Comparison of ENCODE assay signal across 1 cellular context in the genomic region with DNA sequence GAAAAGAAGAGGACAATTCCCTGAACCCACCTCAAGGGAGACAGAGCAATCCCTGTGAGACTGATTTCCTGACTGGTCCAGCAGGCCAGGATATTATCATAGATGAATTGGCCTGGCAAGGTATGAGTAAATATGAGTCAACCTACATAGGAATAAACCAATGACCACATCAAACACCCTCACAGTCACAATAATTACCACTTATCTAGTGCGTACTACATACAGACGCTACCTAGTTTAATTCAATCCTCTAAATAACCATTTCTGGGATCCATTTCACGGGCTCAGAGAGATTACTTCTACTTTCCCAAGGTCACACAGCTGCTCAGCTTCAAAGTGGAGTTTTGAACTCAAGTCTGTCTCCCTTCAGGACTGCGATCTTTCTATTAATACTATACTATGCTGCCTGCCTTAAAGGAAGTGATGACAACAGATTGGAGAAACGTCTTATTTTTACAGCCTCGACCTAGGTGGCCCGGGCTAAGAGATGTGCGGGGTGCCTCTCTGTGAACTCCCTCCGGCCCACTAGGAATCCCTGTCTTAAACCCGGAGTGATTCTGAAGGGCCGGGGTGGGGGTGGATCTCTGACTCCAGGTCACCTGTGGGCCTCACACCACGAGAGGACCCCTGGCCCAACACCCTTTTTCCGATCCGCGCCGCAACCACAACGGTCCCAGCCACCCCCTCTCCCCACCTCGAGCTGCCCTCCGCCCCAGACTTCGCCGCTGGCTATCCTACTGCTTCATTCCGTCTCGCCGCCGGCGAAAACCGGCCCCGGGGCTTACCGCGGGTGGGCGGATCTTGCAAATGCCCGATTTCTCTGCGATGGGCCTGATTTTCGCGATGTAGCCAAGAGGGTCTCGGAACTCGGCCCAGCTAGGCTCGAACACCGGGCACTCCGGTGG.
TF ChIP-seq lines count a peak whose summit lies in the region.

No MANE protein-coding gene starts in this region.

TF ChIP-seq in WTC11, 78 proteins besides CTCF, POLR2A, EP300 and RAD21 (continued from another document):
- TF ChIP-seq, protein P1, sequence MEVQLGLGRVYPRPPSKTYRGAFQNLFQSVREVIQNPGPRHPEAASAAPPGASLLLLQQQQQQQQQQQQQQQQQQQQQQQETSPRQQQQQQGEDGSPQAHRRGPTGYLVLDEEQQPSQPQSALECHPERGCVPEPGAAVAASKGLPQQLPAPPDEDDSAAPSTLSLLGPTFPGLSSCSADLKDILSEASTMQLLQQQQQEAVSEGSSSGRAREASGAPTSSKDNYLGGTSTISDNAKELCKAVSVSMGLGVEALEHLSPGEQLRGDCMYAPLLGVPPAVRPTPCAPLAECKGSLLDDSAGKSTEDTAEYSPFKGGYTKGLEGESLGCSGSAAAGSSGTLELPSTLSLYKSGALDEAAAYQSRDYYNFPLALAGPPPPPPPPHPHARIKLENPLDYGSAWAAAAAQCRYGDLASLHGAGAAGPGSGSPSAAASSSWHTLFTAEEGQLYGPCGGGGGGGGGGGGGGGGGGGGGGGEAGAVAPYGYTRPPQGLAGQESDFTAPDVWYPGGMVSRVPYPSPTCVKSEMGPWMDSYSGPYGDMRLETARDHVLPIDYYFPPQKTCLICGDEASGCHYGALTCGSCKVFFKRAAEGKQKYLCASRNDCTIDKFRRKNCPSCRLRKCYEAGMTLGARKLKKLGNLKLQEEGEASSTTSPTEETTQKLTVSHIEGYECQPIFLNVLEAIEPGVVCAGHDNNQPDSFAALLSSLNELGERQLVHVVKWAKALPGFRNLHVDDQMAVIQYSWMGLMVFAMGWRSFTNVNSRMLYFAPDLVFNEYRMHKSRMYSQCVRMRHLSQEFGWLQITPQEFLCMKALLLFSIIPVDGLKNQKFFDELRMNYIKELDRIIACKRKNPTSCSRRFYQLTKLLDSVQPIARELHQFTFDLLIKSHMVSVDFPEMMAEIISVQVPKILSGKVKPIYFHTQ (CRISPR knock-in tag; IDR thresholded peaks at IDR 0.05), result no peak
- TF ChIP-seq ZNF396 (CRISPR knock-in tag; IDR thresholded peaks at IDR 0.05; ENCODE audit: borderline replicate concordance) (no peak), ELF4 (CRISPR knock-in tag; IDR thresholded peaks at IDR 0.05; ENCODE audit: low read depth) (no peak), NFATC4 (CRISPR knock-in tag; IDR thresholded peaks at IDR 0.05) (no peak), JAZF1 (CRISPR knock-in tag; IDR thresholded peaks at IDR 0.05) (no peak), FOXJ3 (CRISPR knock-in tag; IDR thresholded peaks at IDR 0.05; ENCODE audit: borderline replicate concordance) (no peak), SMAD3 (CRISPR knock-in tag; IDR thresholded peaks at IDR 0.05; ENCODE audit: borderline replicate concordance) (no peak), FOXP1 (CRISPR knock-in tag; IDR thresholded peaks at IDR 0.05; ENCODE audit: borderline replicate concordance) (no peak)
- TF ChIP-seq, protein P2, sequence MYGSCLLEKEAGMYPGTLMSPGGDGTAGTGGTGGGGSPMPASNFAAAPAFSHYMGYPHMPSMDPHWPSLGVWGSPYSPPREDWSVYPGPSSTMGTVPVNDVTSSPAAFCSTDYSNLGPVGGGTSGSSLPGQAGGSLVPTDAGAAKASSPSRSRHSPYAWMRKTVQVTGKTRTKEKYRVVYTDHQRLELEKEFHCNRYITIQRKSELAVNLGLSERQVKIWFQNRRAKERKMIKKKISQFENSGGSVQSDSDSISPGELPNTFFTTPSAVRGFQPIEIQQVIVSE (CRISPR knock-in tag; IDR thresholded peaks at IDR 0.05; ENCODE audit: borderline replicate concordance), result no peak
- TF ChIP-seq, protein P3, sequence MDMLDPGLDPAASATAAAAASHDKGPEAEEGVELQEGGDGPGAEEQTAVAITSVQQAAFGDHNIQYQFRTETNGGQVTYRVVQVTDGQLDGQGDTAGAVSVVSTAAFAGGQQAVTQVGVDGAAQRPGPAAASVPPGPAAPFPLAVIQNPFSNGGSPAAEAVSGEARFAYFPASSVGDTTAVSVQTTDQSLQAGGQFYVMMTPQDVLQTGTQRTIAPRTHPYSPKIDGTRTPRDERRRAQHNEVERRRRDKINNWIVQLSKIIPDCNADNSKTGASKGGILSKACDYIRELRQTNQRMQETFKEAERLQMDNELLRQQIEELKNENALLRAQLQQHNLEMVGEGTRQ (CRISPR knock-in tag; IDR thresholded peaks at IDR 0.05), result no peak
